19 cellular contexts compared by ENCODE assay signal in the genomic region with DNA sequence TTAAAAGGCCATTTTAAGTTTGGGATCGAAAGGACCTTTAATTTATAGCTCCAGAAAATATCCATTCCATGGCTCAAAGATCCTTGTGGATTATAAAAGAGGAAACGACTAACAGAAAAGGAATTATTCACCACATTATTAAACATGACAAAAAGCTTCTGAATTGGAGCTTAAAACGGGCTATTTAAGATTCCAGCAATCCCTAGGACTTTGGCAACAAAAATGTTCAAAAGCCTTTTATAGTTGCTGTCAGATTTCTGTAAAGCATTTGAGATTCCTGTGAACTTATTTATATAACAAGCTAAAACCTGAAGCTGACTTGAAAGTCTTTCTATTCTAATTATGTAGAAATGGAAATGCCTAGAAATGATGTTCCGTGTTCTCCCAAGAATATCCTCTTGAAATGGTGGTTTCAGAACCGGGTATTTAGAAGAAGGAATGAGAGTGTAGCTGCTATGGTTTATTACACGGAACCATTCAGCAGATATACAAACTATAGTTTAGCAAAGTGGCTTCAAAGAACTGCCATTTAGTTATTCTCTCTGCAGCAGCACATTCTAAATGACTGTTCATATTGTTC.
"Had no signal": no experiment of that assay in that cellular context is flagged by ENCODE, and none has a peak within 500 bp of the region (broad histone marks: within the 10 kb centered on the region; RNA-seq: fewer than 3 reads in every experiment).

No MANE protein-coding gene starts in this region.

- H3K4me3 Mint-ChIP-seq: activated CD8-positive, alpha-beta T cell treated with anti-CD3 and anti-CD28 coated beads, Interleukin-2, amount 10 ng/mL, durations not matched to agents 7 days and 5 days; activated naive CD8-positive, alpha-beta T cell; neural crest cell; T-helper 17 cell; type B pancreatic cell had no signal

- H3K4me3 ChIP-seq: ovary, SJCRH30 had no signal

- H3K4me1 Mint-ChIP-seq: T-helper 17 cell had no signal

- FAIRE-seq: bronchial epithelial cell had no signal

- H3K27me3 Mint-ChIP-seq: activated naive CD8-positive, alpha-beta T cell; T-helper 17 cell; type B pancreatic cell had no signal

- H3K9me3 ChIP-seq: ovary, SJCRH30 had no signal

- DNase-seq: activated CD4-positive, alpha-beta T cell treated with anti-CD3 and anti-CD28 coated beads for 4 hours; activated CD8-positive, alpha-beta memory T cell treated with anti-CD3 and anti-CD28 coated beads, Interleukin-2, amount 50 U/mL, for 48 hours; activated CD8-positive, alpha-beta T cell treated with anti-CD3 and anti-CD28 coated beads, Interleukin-2, amount 10 ng/mL, durations not matched to agents 7 days and 5 days; activated gamma-delta T cell treated with Interleukin-2 at 50 U/mL for 16 hours; amygdala; foreskin fibroblast; glutamatergic neuron; kidney glomerular epithelial cell; ovary; SJCRH30; stimulated activated CD4-positive, alpha-beta T cell treated with anti-CD3 and anti-CD28 coated beads, Interleukin-15, amount 100 ng/mL, for 24 hours; stimulated activated CD4-positive, alpha-beta T cell treated with anti-CD3 and anti-CD28 coated beads, Interleukin-4, amount 100 ng/mL, for 24 hours; stimulated activated naive CD4-positive, alpha-beta T cell; substantia nigra; T-helper 17 cell had no signal

- H3K36me3 ChIP-seq: ovary, SJCRH30 had no signal

- H3K9me3 Mint-ChIP-seq: neural crest cell had no signal

- H3K4me1 ChIP-seq: SJCRH30 had no signal

- H3K36me3 Mint-ChIP-seq: type B pancreatic cell had no signal

- H3K27me3 ChIP-seq: ovary, SJCRH30 had no signal

- H3K27ac Mint-ChIP-seq: activated CD8-positive, alpha-beta T cell treated with anti-CD3 and anti-CD28 coated beads, Interleukin-2, amount 10 ng/mL, durations not matched to agents 7 days and 5 days; activated naive CD8-positive, alpha-beta T cell; T-helper 17 cell; type B pancreatic cell had no signal

- H3K27ac ChIP-seq: ovary, SJCRH30 had no signal
